1 cellular context compared by ENCODE assay signal in the genomic region with DNA sequence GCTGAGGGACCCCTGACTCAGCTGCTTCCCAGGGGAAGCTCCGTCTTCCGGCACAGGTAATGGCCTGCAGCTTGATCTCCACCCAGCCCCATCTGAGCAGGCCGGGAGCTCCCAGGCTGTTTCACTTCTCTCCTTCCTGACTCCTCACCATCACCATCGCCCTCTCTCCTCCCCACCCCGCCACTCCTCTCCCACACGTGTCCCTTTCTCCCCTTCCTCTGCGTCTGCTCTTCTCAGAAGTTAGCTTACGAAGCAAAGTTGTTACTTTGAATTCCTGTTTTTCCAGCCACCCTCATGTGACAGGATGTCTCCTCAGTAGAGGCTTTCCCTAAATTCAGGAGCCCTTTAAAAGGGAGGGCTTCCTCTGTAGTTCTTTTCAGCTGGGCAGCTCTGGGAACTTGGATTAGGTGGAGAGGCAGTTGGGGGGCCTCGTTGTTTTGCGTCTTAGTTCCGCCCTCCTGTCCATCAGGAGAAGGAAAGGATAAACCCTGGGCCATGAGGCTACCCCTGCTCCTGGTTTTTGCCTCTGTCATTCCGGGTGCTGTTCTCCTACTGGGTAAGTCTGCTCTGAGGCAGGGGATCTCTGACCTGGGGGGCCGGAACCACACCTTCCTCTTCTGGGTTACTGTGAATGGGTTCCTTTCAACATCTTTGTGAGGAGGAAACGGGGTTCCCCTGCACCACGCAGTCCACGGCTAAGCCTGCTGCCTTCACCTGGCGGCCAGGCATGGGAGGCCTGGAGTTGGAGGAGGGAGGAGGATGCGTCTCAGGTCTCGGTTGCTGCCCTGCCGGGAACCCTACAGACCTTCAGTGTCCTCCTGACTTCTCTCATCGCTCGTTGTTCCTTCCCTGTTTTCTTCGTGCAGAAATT.
TF ChIP-seq lines count a peak whose summit lies in the region.

Gene MRC1 (plus strand): TSS at position 378 of the 871 bp plus-strand sequence. CDS start 118 bp downstream, at position 496.

TF ChIP-seq in IMR-90, 13 proteins besides CTCF, POLR2A, EP300 and RAD21:
- TF ChIP-seq, protein P1, sequence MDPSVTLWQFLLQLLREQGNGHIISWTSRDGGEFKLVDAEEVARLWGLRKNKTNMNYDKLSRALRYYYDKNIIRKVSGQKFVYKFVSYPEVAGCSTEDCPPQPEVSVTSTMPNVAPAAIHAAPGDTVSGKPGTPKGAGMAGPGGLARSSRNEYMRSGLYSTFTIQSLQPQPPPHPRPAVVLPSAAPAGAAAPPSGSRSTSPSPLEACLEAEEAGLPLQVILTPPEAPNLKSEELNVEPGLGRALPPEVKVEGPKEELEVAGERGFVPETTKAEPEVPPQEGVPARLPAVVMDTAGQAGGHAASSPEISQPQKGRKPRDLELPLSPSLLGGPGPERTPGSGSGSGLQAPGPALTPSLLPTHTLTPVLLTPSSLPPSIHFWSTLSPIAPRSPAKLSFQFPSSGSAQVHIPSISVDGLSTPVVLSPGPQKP (IDR thresholded peaks at IDR 0.05; ENCODE audit: borderline replicate concordance, low read depth, low read length) = no peak
- TF ChIP-seq MXI1 (IDR thresholded peaks at IDR 0.05; ENCODE audit: borderline replicate concordance, low read depth, low read length) (no peak), MAFK (IDR thresholded peaks at IDR 0.05; ENCODE audit: low read depth, low read length) (no peak), FOS (IDR thresholded peaks at IDR 0.05; ENCODE audit: low read depth, low read length) (no peak), CEBPB (IDR thresholded peaks at IDR 0.05; ENCODE audit: low read depth, low read length) (no peak), CHD1 (IDR thresholded peaks at IDR 0.05; ENCODE audit: low read depth, low read length) (no peak), MAZ (IDR thresholded peaks at IDR 0.05; ENCODE audit: borderline replicate concordance, low read depth, low read length) (no peak), RFX5 (IDR thresholded peaks at IDR 0.05; ENCODE audit: low read depth, low read length) (no peak), BHLHE40 (IDR thresholded peaks at IDR 0.05; ENCODE audit: low read depth, low read length) (no peak), NFE2L2 (IDR thresholded peaks at IDR 0.05; ENCODE audit: low read depth, low read length) (no peak)
- TF ChIP-seq, protein P2, sequence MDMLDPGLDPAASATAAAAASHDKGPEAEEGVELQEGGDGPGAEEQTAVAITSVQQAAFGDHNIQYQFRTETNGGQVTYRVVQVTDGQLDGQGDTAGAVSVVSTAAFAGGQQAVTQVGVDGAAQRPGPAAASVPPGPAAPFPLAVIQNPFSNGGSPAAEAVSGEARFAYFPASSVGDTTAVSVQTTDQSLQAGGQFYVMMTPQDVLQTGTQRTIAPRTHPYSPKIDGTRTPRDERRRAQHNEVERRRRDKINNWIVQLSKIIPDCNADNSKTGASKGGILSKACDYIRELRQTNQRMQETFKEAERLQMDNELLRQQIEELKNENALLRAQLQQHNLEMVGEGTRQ (IDR thresholded peaks at IDR 0.05; ENCODE audit: low read depth, low read length) = no peak
